ENCODE assay signal across 9 cellular contexts in genomic region chr3:126961191-126961790, GRCh38. TPM values are rescaled to one million over a fixed set of nuclear protein-coding genes. Genes with fewer than 3 reads are reported as not detected.
A peak's percentile ranks its signal among the peaks of the same experiment; 100 is the strongest.
DNase-seq lines count a peak whose midpoint lies in the region; ATAC-seq and TF ChIP-seq lines count a peak whose summit lies in the region.
"Had no signal": no experiment of that assay in that cellular context is flagged by ENCODE, and none has a peak within 500 bp of the region (broad histone marks: within the 10 kb centered on the region; RNA-seq: fewer than 3 reads in every experiment).

No MANE protein-coding gene starts in this region.

- no peaks in the 10 kb centered on the region for H3K9me3 Mint-ChIP-seq in chondrocyte (ENCODE audit: low read depth)
- H3K9me3 Mint-ChIP-seq in osteocyte (ENCODE audit: unreplicated experiment): no peaks in the 10 kb centered on the region
- H3K9me3 Mint-ChIP-seq in HFFc6: no peaks in the 10 kb centered on the region

- H3K36me3 Mint-ChIP-seq in chondrocyte (ENCODE audit: low read depth) (peaks cover 3% of the 10 kb centered on the region), osteocyte (ENCODE audit: unreplicated experiment) (no peaks in the 10 kb centered on the region), HFFc6 (ENCODE audit: low read depth) (peaks cover 5% of the 10 kb centered on the region)

- H3K4me1 Mint-ChIP-seq in chondrocyte (ENCODE audit: low read depth) (peaks cover 18% of the 10 kb centered on the region), osteocyte (ENCODE audit: unreplicated experiment) (peaks cover 33% of the 10 kb centered on the region), HFFc6 (ENCODE audit: low read depth) (peaks cover 19% of the 10 kb centered on the region)

- H3K4me3 Mint-ChIP-seq in chondrocyte (ENCODE audit: unreplicated experiment) (no peak overlapping the region), osteocyte (ENCODE audit: unreplicated experiment) (no peak overlapping the region), HFFc6 (no peak overlapping the region)

- H3K27me3 Mint-ChIP-seq in chondrocyte (ENCODE audit: low read depth) (no peaks in the 10 kb centered on the region), osteocyte (ENCODE audit: unreplicated experiment) (no peaks in the 10 kb centered on the region), HFFc6 (ENCODE audit: insufficient read depth) (no peaks in the 10 kb centered on the region; the same call in none of the 2 replicates)

- ATAC-seq in HG03045 (IDR thresholded peaks at IDR 0.05; ENCODE audit: unreplicated experiment) (peak; percentile 74), HG03097 (IDR thresholded peaks at IDR 0.05; ENCODE audit: low FRiP score, unreplicated experiment) (no peak), HG03469 (IDR thresholded peaks at IDR 0.05; ENCODE audit: unreplicated experiment) (no peak)

- TF ChIP-seq CTCF in chondrocyte (IDR thresholded peaks at IDR 0.05) (no peak), osteocyte (IDR thresholded peaks at IDR 0.05) (no peak), HFFc6 (IDR thresholded peaks at IDR 0.05) (no peak)

- H3K27ac Mint-ChIP-seq in chondrocyte (ENCODE audit: unreplicated experiment) (no peak overlapping the region), osteocyte (ENCODE audit: unreplicated experiment) (peak overlapping the region; percentile 84), HFFc6 (no peak overlapping the region)

- DNase-seq in ELF-1 (ENCODE audit: low read depth, low spot score): peak; percentile 43
- DNase-seq in chondrocyte (ENCODE audit: low spot score): peak; percentile 38
- no peak for DNase-seq in osteocyte (ENCODE audit: extremely low spot score, unreplicated experiment)
- no peak for DNase-seq in HFFc6
- DNase-seq in NCI-H524 treated with DMSO at 0.1 percent for 48 hours (lab: John Stamatoyannopoulos, UW): no peak
- DNase-seq: SW 1271 had no signal

RNA-seq across cellular contexts. Expression of gene PLXNA1, which starts 21.6 kb away (rescaled TPM):
- 69.8 to 99.1 TPM (median 98.2 TPM) in 3 replicates for total RNA-seq in chondrocyte
- total RNA-seq in osteocyte: 60.5 and 65.5 TPM in 2 replicates
- 10 to 100 TPM; 40.8 to 56.1 (median 45.4) TPM for total RNA-seq in HFFc6 (2021; fragmentation: NEBNext Ultra II Directional; extraction: Animal tissue kit (Norgen Biotek cat#: 25700))

Comparison
In these comparisons a context has a peak if more than half of its experiments do, and no peak if none do; other contexts are left out.
1. DNase-seq: peak in ELF-1 (single experiment) and chondrocyte (single experiment); none in osteocyte (single experiment), HFFc6 (single experiment) and NCI-H524 treated with DMSO at 0.1 percent for 48 hours (single experiment).